23 cellular contexts compared by ENCODE assay signal in the genomic region with DNA sequence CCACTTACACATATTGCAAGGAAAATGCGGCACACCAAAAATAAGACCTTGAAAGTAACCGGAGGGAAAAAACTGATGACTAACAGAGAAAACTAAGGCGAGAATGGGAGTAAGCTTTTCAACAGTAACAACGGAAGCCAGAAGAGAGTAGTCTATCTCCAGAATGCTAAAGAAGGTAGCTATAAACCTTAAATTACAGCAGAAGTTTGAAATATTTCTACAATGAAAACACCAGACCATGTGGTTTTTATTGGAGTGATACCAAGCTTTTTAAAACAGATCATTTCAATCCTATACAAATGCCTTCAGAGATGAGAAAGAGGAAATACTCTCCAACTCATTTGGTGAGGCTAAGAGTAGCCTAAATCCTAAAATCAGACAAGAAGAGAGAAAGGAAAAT.
DNase-seq lines count a peak whose midpoint lies in the region; ATAC-seq and TF ChIP-seq lines count a peak whose summit lies in the region.
"Had no signal": no experiment of that assay in that cellular context is flagged by ENCODE, and none has a peak within 500 bp of the region (broad histone marks: within the 10 kb centered on the region; RNA-seq: fewer than 3 reads in every experiment).

No MANE protein-coding gene starts in this region.

- H3K9me2 ChIP-seq in GM23248 (ENCODE audit: insufficient read depth) (no peaks in the 10 kb centered on the region), SK-N-SH (no peaks in the 10 kb centered on the region)

- H3K27ac Mint-ChIP-seq in stimulated activated effector memory CD8-positive, alpha-beta T cell treated with anti-CD3 and anti-CD28 coated beads, Interleukin-12 subunit alpha, Interleukin-12 subunit beta, amount 100 ng/mL, for 72 hours = peak overlapping the region; percentile 1

- 67 to 71% methylated on average over 4 of the region's 4 CpGs for WGBS in GM23248 (ENCODE audit: low coverage in 1 of 2, low lambda C conversion rate in 2 of 2, missing lambda C conversion rate in 2 of 2), 2 experiments
- WGBS in SK-N-SH (ENCODE audit: low lambda C conversion rate) = 87% methylated on average over 4 of the region's 4 CpGs

- no peaks in the 10 kb centered on the region for H3K4me1 Mint-ChIP-seq in stimulated activated effector memory CD8-positive, alpha-beta T cell treated with anti-CD3 and anti-CD28 coated beads, Interleukin-12 subunit alpha, Interleukin-12 subunit beta, amount 100 ng/mL, for 72 hours

- H3K4me2 ChIP-seq in GM23248 (ENCODE audit: unreplicated experiment) (peak overlapping the region; percentile 5), SK-N-SH (no peak overlapping the region)

- no peaks in the 10 kb centered on the region for H3K79me2 ChIP-seq in GM23248 (ENCODE audit: insufficient read depth)
- no peaks in the 10 kb centered on the region for H3K79me2 ChIP-seq in SK-N-SH (ENCODE audit: insufficient read depth)

- TF ChIP-seq EP300 in SK-N-SH (IDR thresholded peaks at IDR 0.05; ENCODE audit: borderline replicate concordance in 1 of 2, low read depth in 1 of 2, low read length in 1 of 2) = no peak

- POLR2A ChIA-PET in SK-N-SH (lab: Yijun Ruan, JAX) = no interaction called here

- no peak overlapping the region for H3K4me3 Mint-ChIP-seq in stimulated activated effector memory CD8-positive, alpha-beta T cell treated with anti-CD3 and anti-CD28 coated beads, Interleukin-12 subunit alpha, Interleukin-12 subunit beta, amount 100 ng/mL, for 72 hours
- H3K4me3 Mint-ChIP-seq: naive thymus-derived CD8-positive, alpha-beta T cell had no signal

- no peaks in the 10 kb centered on the region for H3K27me3 ChIP-seq in GM23248 (replicated peaks; ENCODE audit: insufficient read depth)
- H3K27me3 ChIP-seq in SK-N-SH (ENCODE audit: insufficient read depth) = no peaks in the 10 kb centered on the region
- H3K27me3 ChIP-seq: colonic mucosa, upper lobe of right lung had no signal

- ATAC-seq in stimulated activated effector memory CD8-positive, alpha-beta T cell treated with anti-CD3 and anti-CD28 coated beads, Interleukin-12 subunit alpha, Interleukin-12 subunit beta, amount 100 ng/mL, for 72 hours = no peak
- no peak for ATAC-seq in HG02852 (IDR thresholded peaks at IDR 0.05; ENCODE audit: unreplicated experiment)
- ATAC-seq: left cardiac atrium; naive thymus-derived CD8-positive, alpha-beta T cell; upper lobe of right lung had no signal

- H4K20me1 ChIP-seq in GM23248 (ENCODE audit: insufficient read depth) (no peaks in the 10 kb centered on the region), SK-N-SH (ENCODE audit: insufficient read depth) (no peaks in the 10 kb centered on the region)

- DNase-seq in GM23248 = peak; percentile 59
- DNase-seq in SK-N-SH = no peak
- DNase-seq in fibroblast of gingiva (ENCODE audit: low read depth) = peak; percentile 8
- DNase-seq in stimulated activated effector memory CD8-positive, alpha-beta T cell treated with anti-CD3 and anti-CD28 coated beads, Interleukin-12 subunit alpha, Interleukin-12 subunit beta, amount 100 ng/mL, for 72 hours (ENCODE audit: low spot score in 2 of 2) = no peak
- no peak for DNase-seq in stimulated activated CD4-positive, alpha-beta T cell treated with anti-CD3 and anti-CD28 coated beads, Interleukin-12 subunit alpha, Interleukin-12 subunit beta, amount 100 ng/mL, for 4 hours
- DNase-seq in effector CD8-positive, alpha-beta T cell (lab: John Stamatoyannopoulos, UW) = no peak
- DNase-seq: activated CD8-positive, alpha-beta memory T cell treated with anti-CD3 and anti-CD28 coated beads, Interleukin-2, amount 50 U/mL, for 48 hours; activated gamma-delta T cell treated with Interleukin-2 at 50 U/mL for 16 hours; anterior cingulate cortex; colonic mucosa; GF-D8; left cardiac atrium; mesendoderm; naive thymus-derived CD8-positive, alpha-beta T cell; NCI-H1092 treated with DMSO at 0.1 percent for 48 hours; NCI-H2081 treated with DMSO at 0.1 percent for 48 hours; NCI-H510A treated with DMSO at 0.1 percent for 48 hours; posterior cingulate gyrus; small intestine; stimulated activated CD4-positive, alpha-beta T cell treated with anti-CD3 and anti-CD28 coated beads, Interleukin-4, amount 100 ng/mL, for 24 hours; upper lobe of right lung had no signal

- H3K4me3 ChIP-seq in GM23248 (no peak overlapping the region), SK-N-SH (ENCODE audit: low read depth in 2 of 2, low read length in 1 of 2) (no peak overlapping the region)
- H3K4me3 ChIP-seq: colonic mucosa, upper lobe of right lung had no signal

- H3F3A ChIP-seq in GM23248 (ENCODE audit: insufficient read depth) (peaks cover 18% of the 10 kb centered on the region), SK-N-SH (replicated peaks; ENCODE audit: insufficient read depth) (peaks cover 10% of the 10 kb centered on the region)

- peaks cover 77% of the 10 kb centered on the region for H3K36me3 Mint-ChIP-seq in stimulated activated effector memory CD8-positive, alpha-beta T cell treated with anti-CD3 and anti-CD28 coated beads, Interleukin-12 subunit alpha, Interleukin-12 subunit beta, amount 100 ng/mL, for 72 hours

- H2AFZ ChIP-seq in GM23248 (no peak overlapping the region), SK-N-SH (ENCODE audit: low read depth) (no peak overlapping the region)

- H3K4me1 ChIP-seq in GM23248 (ENCODE audit: insufficient read depth) (peaks cover 16% of the 10 kb centered on the region), SK-N-SH (ENCODE audit: control insufficient read depth in 1 of 2, insufficient read depth in 2 of 2, low read depth in 1 of 2, low read length in 1 of 2) (peaks cover 0 to 4% of the 10 kb centered on the region in 2 experiments; a peak in 2 of 4 replicates)
- H3K4me1 ChIP-seq: colonic mucosa, upper lobe of right lung had no signal

- H3K9ac ChIP-seq in GM23248 (no peak overlapping the region), SK-N-SH (no peak overlapping the region)

- no peaks in the 10 kb centered on the region for H3K9me3 ChIP-seq in GM23248 (ENCODE audit: low read depth)
- no peaks in the 10 kb centered on the region for H3K9me3 ChIP-seq in SK-N-SH
- H3K9me3 ChIP-seq: colonic mucosa, upper lobe of right lung had no signal

- CTCF ChIA-PET in SK-N-SH (lab: Yijun Ruan, JAX) = no interaction called here

- in situ Hi-C loops in GM23248 (cut with MboI) = no loop called here

- TF ChIP-seq CTCF in SK-N-SH (IDR thresholded peaks at IDR 0.05) = no peak

- no peak for TF ChIP-seq RAD21 in SK-N-SH (IDR thresholded peaks at IDR 0.05; ENCODE audit: low read length)

- no peaks in the 10 kb centered on the region for H3K9me3 Mint-ChIP-seq in stimulated activated effector memory CD8-positive, alpha-beta T cell treated with anti-CD3 and anti-CD28 coated beads, Interleukin-12 subunit alpha, Interleukin-12 subunit beta, amount 100 ng/mL, for 72 hours

- H3K36me3 ChIP-seq in GM23248 (ENCODE audit: low read depth) (peaks cover 22% of the 10 kb centered on the region), SK-N-SH (replicated peaks in 1 of 2; ENCODE audit: control insufficient read depth in 1 of 2, insufficient read depth in 2 of 2, low read length in 1 of 2) (peaks cover 50 to 81% of the 10 kb centered on the region in 2 experiments)
- H3K36me3 ChIP-seq: colonic mucosa had no signal

- H3K27ac ChIP-seq in GM23248 (peak overlapping the region; percentile 12), SK-N-SH (ENCODE audit: low read depth in 2 of 2, low read length in 1 of 2) (peak overlapping the region in 1 of 2 experiments; percentile 1; a peak in 1 of 4 replicates)
- H3K27ac ChIP-seq: C4-2B, colonic mucosa, upper lobe of right lung had no signal

TF ChIP-seq in SK-N-SH, 30 proteins besides CTCF, POLR2A, EP300 and RAD21:
- TF ChIP-seq YY1 (IDR thresholded peaks at IDR 0.05; ENCODE audit: low read depth) = no peak
- 0 out of 2 replicates have a peak, but pooled peaks have one; percentile 31 for TF ChIP-seq NFIC (IDR thresholded peaks at IDR 0.05; ENCODE audit: borderline replicate concordance)
- peak; percentile 25; the same call in 1 of the 2 replicates for TF ChIP-seq TCF12 (IDR thresholded peaks at IDR 0.05)
TF ChIP-seq in SK-N-SH: peak in this region for 2.

Comparison
In these comparisons a context has a peak if more than half of its experiments do, and no peak if none do; other contexts are left out.
1. DNase-seq: peak in GM23248 (single experiment) and fibroblast of gingiva (single experiment); none in SK-N-SH (single experiment), stimulated activated effector memory CD8-positive, alpha-beta T cell treated with anti-CD3 and anti-CD28 coated beads, Interleukin-12 subunit alpha, Interleukin-12 subunit beta, amount 100 ng/mL, for 72 hours (0 of 2), stimulated activated CD4-positive, alpha-beta T cell treated with anti-CD3 and anti-CD28 coated beads, Interleukin-12 subunit alpha, Interleukin-12 subunit beta, amount 100 ng/mL, for 4 hours (single experiment) and effector CD8-positive, alpha-beta T cell (single experiment).